ENCODE assay signal across 1 cellular context in the genomic region with DNA sequence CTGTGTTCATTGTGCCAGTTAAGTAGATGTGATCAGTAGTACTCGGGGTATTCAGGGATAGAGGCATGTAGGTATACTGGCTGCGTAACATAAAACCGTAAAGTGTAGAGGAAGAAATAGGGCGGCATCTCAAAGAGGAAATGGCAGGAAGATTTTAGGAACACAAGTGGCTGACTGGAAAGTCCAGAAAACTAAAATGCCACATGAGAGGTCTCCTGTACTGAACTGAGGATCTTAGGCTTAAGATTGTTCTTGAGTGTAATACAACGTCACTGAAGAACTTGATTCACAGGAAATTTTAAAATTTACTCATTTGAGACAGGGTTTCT.
TF ChIP-seq lines count a peak whose summit lies in the region.

No MANE protein-coding gene starts in this region.

TF ChIP-seq in SK-N-SH treated with all-trans-retinoic acid at 6 μM for 48 hours, 23 proteins besides CTCF, POLR2A, EP300 and RAD21 (continued from another document):
- TF ChIP-seq, protein P1, sequence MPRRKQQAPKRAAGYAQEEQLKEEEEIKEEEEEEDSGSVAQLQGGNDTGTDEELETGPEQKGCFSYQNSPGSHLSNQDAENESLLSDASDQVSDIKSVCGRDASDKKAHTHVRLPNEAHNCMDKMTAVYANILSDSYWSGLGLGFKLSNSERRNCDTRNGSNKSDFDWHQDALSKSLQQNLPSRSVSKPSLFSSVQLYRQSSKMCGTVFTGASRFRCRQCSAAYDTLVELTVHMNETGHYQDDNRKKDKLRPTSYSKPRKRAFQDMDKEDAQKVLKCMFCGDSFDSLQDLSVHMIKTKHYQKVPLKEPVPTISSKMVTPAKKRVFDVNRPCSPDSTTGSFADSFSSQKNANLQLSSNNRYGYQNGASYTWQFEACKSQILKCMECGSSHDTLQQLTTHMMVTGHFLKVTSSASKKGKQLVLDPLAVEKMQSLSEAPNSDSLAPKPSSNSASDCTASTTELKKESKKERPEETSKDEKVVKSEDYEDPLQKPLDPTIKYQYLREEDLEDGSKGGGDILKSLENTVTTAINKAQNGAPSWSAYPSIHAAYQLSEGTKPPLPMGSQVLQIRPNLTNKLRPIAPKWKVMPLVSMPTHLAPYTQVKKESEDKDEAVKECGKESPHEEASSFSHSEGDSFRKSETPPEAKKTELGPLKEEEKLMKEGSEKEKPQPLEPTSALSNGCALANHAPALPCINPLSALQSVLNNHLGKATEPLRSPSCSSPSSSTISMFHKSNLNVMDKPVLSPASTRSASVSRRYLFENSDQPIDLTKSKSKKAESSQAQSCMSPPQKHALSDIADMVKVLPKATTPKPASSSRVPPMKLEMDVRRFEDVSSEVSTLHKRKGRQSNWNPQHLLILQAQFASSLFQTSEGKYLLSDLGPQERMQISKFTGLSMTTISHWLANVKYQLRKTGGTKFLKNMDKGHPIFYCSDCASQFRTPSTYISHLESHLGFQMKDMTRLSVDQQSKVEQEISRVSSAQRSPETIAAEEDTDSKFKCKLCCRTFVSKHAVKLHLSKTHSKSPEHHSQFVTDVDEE (CRISPR knock-in tag; IDR thresholded peaks at IDR 0.05) = no peak
- TF ChIP-seq RARB (CRISPR knock-in tag; IDR thresholded peaks at IDR 0.05) = no peak
- TF ChIP-seq ESRRG (CRISPR knock-in tag; IDR thresholded peaks at IDR 0.05) = no peak
- no peak for TF ChIP-seq SNAI2 (CRISPR knock-in tag; IDR thresholded peaks at IDR 0.05)
- no peak for TF ChIP-seq TCF4 (CRISPR knock-in tag; IDR thresholded peaks at IDR 0.05; ENCODE audit: borderline replicate concordance)
- TF ChIP-seq, protein P2, sequence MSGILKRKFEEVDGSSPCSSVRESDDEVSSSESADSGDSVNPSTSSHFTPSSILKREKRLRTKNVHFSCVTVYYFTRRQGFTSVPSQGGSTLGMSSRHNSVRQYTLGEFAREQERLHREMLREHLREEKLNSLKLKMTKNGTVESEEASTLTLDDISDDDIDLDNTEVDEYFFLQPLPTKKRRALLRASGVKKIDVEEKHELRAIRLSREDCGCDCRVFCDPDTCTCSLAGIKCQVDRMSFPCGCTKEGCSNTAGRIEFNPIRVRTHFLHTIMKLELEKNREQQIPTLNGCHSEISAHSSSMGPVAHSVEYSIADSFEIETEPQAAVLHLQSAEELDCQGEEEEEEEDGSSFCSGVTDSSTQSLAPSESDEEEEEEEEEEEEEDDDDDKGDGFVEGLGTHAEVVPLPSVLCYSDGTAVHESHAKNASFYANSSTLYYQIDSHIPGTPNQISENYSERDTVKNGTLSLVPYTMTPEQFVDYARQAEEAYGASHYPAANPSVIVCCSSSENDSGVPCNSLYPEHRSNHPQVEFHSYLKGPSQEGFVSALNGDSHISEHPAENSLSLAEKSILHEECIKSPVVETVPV (CRISPR knock-in tag; IDR thresholded peaks at IDR 0.05) = no peak
- TF ChIP-seq, protein P3, sequence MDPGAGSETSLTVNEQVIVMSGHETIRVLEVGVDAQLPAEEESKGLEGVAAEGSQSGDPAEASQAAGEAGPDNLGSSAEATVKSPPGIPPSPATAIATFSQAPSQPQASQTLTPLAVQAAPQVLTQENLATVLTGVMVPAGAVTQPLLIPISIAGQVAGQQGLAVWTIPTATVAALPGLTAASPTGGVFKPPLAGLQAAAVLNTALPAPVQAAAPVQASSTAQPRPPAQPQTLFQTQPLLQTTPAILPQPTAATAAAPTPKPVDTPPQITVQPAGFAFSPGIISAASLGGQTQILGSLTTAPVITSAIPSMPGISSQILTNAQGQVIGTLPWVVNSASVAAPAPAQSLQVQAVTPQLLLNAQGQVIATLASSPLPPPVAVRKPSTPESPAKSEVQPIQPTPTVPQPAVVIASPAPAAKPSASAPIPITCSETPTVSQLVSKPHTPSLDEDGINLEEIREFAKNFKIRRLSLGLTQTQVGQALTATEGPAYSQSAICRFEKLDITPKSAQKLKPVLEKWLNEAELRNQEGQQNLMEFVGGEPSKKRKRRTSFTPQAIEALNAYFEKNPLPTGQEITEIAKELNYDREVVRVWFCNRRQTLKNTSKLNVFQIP (CRISPR knock-in tag; IDR thresholded peaks at IDR 0.05; ENCODE audit: borderline replicate concordance, low read depth) = no peak
- no peak for TF ChIP-seq BACH2 (CRISPR knock-in tag; IDR thresholded peaks at IDR 0.05; ENCODE audit: borderline replicate concordance)
- no peak for TF ChIP-seq GLIS3 (CRISPR knock-in tag; IDR thresholded peaks at IDR 0.05)
- TF ChIP-seq CSDC2 (CRISPR knock-in tag; IDR thresholded peaks at IDR 0.05) = no peak
